Comparison of ENCODE assay signal across 1 cellular context in the genomic region with DNA sequence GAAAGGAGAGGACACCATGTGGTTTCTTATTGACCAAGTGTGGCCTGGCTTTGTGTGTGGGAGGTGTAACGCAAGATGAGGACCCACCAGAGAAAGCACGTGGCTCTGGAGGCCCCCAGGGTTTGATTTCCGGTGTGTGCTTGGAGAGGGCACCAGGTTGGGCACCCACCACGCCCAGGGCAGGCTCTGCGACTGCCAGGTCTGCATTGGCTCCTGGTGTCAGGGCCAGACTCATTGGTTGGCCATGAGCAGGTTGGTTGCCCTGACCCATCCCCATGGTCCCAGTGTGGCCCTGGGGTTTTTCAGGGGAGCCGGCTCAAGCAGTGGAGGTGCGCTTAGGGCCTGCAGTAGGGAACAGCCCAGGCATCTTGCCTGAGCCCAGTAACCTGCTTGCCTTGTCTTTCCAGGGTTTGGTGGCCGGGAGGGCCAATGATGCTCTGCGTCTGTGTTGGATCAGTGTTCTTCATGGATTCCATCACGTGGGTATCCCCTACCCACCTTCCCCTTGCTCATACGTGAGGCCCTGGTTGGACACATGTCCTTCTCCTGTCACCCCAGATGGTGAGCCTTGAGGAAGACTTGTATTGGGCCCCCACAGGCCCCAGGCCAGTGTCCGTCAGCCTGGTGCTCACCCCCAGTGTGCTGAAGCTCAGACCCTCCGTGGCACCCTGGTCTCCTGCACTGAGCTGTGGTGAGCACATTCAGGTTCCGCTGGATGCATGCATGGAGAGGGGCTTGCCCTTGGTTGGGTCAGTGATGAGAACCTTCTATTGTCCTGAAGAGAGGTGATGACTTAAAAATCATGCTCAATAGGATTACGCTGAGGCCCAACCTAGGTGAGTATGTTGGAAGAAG.
TF ChIP-seq lines count a peak whose summit lies in the region.

No MANE protein-coding gene starts in this region.

TF ChIP-seq in HepG2, 621 proteins besides CTCF, POLR2A, EP300 and RAD21 (continued from another document):
- TF ChIP-seq, protein P1, sequence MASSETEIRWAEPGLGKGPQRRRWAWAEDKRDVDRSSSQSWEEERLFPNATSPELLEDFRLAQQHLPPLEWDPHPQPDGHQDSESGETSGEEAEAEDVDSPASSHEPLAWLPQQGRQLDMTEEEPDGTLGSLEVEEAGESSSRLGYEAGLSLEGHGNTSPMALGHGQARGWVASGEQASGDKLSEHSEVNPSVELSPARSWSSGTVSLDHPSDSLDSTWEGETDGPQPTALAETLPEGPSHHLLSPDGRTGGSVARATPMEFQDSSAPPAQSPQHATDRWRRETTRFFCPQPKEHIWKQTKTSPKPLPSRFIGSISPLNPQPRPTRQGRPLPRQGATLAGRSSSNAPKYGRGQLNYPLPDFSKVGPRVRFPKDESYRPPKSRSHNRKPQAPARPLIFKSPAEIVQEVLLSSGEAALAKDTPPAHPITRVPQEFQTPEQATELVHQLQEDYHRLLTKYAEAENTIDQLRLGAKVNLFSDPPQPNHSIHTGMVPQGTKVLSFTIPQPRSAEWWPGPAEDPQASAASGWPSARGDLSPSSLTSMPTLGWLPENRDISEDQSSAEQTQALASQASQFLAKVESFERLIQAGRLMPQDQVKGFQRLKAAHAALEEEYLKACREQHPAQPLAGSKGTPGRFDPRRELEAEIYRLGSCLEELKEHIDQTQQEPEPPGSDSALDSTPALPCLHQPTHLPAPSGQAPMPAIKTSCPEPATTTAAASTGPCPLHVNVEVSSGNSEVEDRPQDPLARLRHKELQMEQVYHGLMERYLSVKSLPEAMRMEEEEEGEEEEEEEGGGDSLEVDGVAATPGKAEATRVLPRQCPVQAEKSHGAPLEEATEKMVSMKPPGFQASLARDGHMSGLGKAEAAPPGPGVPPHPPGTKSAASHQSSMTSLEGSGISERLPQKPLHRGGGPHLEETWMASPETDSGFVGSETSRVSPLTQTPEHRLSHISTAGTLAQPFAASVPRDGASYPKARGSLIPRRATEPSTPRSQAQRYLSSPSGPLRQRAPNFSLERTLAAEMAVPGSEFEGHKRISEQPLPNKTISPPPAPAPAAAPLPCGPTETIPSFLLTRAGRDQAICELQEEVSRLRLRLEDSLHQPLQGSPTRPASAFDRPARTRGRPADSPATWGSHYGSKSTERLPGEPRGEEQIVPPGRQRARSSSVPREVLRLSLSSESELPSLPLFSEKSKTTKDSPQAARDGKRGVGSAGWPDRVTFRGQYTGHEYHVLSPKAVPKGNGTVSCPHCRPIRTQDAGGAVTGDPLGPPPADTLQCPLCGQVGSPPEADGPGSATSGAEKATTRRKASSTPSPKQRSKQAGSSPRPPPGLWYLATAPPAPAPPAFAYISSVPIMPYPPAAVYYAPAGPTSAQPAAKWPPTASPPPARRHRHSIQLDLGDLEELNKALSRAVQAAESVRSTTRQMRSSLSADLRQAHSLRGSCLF (CRISPR knock-in tag; IDR thresholded peaks at IDR 0.05; ENCODE audit: borderline replicate concordance): no peak
- no peak for TF ChIP-seq DRAP1 (CRISPR knock-in tag; IDR thresholded peaks at IDR 0.05)
- TF ChIP-seq ADNP (CRISPR knock-in tag; IDR thresholded peaks at IDR 0.05): no peak
- no peak for TF ChIP-seq TCF7L2 (IDR thresholded peaks at IDR 0.05; ENCODE audit: low read depth, low read length)
- no peak for TF ChIP-seq ARID5B (CRISPR knock-in tag; IDR thresholded peaks at IDR 0.05)
- no peak for TF ChIP-seq SATB2 (CRISPR knock-in tag; IDR thresholded peaks at IDR 0.05)
- no peak for TF ChIP-seq JUN (CRISPR knock-in tag; IDR thresholded peaks at IDR 0.05)
- TF ChIP-seq SKIL (CRISPR knock-in tag; IDR thresholded peaks at IDR 0.05; ENCODE audit: borderline replicate concordance): no peak
- no peak for TF ChIP-seq ZNF331 (CRISPR knock-in tag; IDR thresholded peaks at IDR 0.05)
- TF ChIP-seq, protein P2, sequence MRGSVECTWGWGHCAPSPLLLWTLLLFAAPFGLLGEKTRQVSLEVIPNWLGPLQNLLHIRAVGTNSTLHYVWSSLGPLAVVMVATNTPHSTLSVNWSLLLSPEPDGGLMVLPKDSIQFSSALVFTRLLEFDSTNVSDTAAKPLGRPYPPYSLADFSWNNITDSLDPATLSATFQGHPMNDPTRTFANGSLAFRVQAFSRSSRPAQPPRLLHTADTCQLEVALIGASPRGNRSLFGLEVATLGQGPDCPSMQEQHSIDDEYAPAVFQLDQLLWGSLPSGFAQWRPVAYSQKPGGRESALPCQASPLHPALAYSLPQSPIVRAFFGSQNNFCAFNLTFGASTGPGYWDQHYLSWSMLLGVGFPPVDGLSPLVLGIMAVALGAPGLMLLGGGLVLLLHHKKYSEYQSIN (CRISPR knock-in tag; IDR thresholded peaks at IDR 0.05; ENCODE audit: borderline replicate concordance): no peak
- no peak for TF ChIP-seq ZSCAN5A (CRISPR knock-in tag; IDR thresholded peaks at IDR 0.05; ENCODE audit: borderline replicate concordance)
- no peak for TF ChIP-seq DZIP1 (CRISPR knock-in tag; IDR thresholded peaks at IDR 0.05)
TF ChIP-seq in HepG2: peak in this region for 0.
